In the genomic region with DNA sequence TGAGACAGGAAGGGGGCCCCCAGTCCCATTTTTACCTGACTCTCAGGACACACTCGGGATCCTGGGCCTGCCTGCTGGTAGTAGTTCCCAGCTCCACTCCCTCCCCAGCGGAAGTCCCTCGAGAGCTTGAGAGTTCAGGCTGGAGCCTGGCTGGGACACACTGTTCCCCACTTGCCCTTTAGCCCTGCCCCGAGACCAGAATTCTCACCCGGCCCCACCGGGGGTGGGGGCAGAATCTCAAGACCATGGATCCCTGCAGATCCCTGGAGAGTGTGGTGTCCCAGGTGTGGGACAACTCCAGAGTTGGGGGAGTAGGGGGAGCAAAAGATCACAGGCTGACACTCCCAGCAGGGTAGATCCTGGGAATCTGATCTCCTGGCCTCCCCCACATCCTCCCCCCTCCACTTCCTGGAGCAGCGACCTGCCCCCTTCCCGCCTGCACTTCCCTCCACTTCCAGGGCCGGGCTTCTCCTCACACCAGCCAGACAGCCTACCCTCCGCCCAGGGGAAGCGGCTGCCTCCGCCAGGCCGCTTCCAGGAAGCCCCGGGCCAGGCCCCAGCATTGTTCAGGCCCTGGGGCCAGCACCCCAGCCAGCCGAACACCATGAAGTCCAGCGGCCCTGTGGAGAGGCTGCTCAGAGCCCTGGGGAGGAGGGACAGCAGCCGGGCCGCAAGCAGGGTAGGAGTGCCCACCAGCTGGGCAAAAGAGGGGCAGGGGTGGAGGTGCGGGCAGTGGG, we compare ENCODE assay signal across 1 cellular context.
TF ChIP-seq lines count a peak whose summit lies in the region.

A gene with protein sequence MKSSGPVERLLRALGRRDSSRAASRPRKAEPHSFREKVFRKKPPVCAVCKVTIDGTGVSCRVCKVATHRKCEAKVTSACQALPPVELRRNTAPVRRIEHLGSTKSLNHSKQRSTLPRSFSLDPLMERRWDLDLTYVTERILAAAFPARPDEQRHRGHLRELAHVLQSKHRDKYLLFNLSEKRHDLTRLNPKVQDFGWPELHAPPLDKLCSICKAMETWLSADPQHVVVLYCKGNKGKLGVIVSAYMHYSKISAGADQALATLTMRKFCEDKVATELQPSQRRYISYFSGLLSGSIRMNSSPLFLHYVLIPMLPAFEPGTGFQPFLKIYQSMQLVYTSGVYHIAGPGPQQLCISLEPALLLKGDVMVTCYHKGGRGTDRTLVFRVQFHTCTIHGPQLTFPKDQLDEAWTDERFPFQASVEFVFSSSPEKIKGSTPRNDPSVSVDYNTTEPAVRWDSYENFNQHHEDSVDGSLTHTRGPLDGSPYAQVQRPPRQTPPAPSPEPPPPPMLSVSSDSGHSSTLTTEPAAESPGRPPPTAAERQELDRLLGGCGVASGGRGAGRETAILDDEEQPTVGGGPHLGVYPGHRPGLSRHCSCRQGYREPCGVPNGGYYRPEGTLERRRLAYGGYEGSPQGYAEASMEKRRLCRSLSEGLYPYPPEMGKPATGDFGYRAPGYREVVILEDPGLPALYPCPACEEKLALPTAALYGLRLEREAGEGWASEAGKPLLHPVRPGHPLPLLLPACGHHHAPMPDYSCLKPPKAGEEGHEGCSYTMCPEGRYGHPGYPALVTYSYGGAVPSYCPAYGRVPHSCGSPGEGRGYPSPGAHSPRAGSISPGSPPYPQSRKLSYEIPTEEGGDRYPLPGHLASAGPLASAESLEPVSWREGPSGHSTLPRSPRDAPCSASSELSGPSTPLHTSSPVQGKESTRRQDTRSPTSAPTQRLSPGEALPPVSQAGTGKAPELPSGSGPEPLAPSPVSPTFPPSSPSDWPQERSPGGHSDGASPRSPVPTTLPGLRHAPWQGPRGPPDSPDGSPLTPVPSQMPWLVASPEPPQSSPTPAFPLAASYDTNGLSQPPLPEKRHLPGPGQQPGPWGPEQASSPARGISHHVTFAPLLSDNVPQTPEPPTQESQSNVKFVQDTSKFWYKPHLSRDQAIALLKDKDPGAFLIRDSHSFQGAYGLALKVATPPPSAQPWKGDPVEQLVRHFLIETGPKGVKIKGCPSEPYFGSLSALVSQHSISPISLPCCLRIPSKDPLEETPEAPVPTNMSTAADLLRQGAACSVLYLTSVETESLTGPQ (N-terminal part only) (plus strand): TSS at position 484 of the 737 bp plus-strand sequence. CDS start 121 bp downstream, at position 605.

TF ChIP-seq in HEK293, 187 proteins besides CTCF, POLR2A, EP300 and RAD21 (continued from another document and continues in another):
- TF ChIP-seq, protein P1, sequence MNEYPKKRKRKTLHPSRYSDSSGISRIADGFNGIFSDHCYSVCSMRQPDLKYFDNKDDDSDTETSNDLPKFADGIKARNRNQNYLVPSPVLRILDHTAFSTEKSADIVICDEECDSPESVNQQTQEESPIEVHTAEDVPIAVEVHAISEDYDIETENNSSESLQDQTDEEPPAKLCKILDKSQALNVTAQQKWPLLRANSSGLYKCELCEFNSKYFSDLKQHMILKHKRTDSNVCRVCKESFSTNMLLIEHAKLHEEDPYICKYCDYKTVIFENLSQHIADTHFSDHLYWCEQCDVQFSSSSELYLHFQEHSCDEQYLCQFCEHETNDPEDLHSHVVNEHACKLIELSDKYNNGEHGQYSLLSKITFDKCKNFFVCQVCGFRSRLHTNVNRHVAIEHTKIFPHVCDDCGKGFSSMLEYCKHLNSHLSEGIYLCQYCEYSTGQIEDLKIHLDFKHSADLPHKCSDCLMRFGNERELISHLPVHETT (tag by site-specific recombination; IDR thresholded peaks at IDR 0.05): peak; percentile 57; the same call in 1 of the 2 replicates
- TF ChIP-seq GLI2 (tag by site-specific recombination; IDR thresholded peaks at IDR 0.05; ENCODE audit: borderline replicate concordance, low read depth) (no peak), ZNF677 (tag by site-specific recombination; IDR thresholded peaks at IDR 0.05) (no peak), ZNF837 (tag by site-specific recombination; IDR thresholded peaks at IDR 0.05) (no peak), ZNF311 (tag by site-specific recombination; IDR thresholded peaks at IDR 0.05; ENCODE audit: borderline replicate concordance) (no peak), YY1 (tag by site-specific recombination; IDR thresholded peaks at IDR 0.05) (no peak), ZNF133 (tag by site-specific recombination; IDR thresholded peaks at IDR 0.05) (no peak), ZNF426 (tag by site-specific recombination; IDR thresholded peaks at IDR 0.05) (no peak), ZNF114 (tag by site-specific recombination; IDR thresholded peaks at IDR 0.05) (no peak), ZNF843 (tag by site-specific recombination; IDR thresholded peaks at IDR 0.05) (no peak), ZBTB21 (tag by site-specific recombination; IDR thresholded peaks at IDR 0.05) (no peak), ZNF146 (tag by site-specific recombination; IDR thresholded peaks at IDR 0.05) (no peak), ZNF174 (tag by site-specific recombination; IDR thresholded peaks at IDR 0.05) (no peak), HOXC10 (CRISPR knock-in tag; IDR thresholded peaks at IDR 0.05) (no peak), IKZF3 (tag by site-specific recombination; IDR thresholded peaks at IDR 0.05) (0 out of 2 replicates have a peak, but pooled peaks have one; percentile 13), ZNF239 (tag by site-specific recombination; IDR thresholded peaks at IDR 0.05) (no peak), ZNF670 (tag by site-specific recombination; IDR thresholded peaks at IDR 0.05; ENCODE audit: low read depth) (no peak), ZNF324 (tag by site-specific recombination; IDR thresholded peaks at IDR 0.05) (no peak), ZNF560 (tag by site-specific recombination; IDR thresholded peaks at IDR 0.05; ENCODE audit: borderline replicate concordance) (no peak), ZNF211 (tag by site-specific recombination; IDR thresholded peaks at IDR 0.05; ENCODE audit: low read depth) (no peak), ZNF157 (tag by site-specific recombination; IDR thresholded peaks at IDR 0.05) (no peak), ZNF274 (IDR thresholded peaks at IDR 0.05; ENCODE audit: low read length) (no peak), ZNF274 (tag by site-specific recombination; IDR thresholded peaks at IDR 0.05; ENCODE audit: borderline replicate concordance) (no peak), ZNF2 (tag by site-specific recombination; IDR thresholded peaks at IDR 0.05) (peak; percentile 22; the same call in 1 of the 2 replicates), ZNF341 (tag by site-specific recombination; IDR thresholded peaks at IDR 0.05; ENCODE audit: low read depth) (peak; percentile 89), ZNF777 (tag by site-specific recombination; IDR thresholded peaks at IDR 0.05; ENCODE audit: borderline replicate concordance) (no peak), EGR2 (tag by site-specific recombination; IDR thresholded peaks at IDR 0.05; ENCODE audit: low read depth) (peak; percentile 89), ZFP41 (tag by site-specific recombination; IDR thresholded peaks at IDR 0.05; ENCODE audit: borderline replicate concordance) (no peak), ZNF16 (tag by site-specific recombination; IDR thresholded peaks at IDR 0.05; ENCODE audit: low read depth) (no peak), ZNF830 (tag by site-specific recombination; IDR thresholded peaks at IDR 0.05; ENCODE audit: low read depth) (no peak)
- TF ChIP-seq, protein P2, sequence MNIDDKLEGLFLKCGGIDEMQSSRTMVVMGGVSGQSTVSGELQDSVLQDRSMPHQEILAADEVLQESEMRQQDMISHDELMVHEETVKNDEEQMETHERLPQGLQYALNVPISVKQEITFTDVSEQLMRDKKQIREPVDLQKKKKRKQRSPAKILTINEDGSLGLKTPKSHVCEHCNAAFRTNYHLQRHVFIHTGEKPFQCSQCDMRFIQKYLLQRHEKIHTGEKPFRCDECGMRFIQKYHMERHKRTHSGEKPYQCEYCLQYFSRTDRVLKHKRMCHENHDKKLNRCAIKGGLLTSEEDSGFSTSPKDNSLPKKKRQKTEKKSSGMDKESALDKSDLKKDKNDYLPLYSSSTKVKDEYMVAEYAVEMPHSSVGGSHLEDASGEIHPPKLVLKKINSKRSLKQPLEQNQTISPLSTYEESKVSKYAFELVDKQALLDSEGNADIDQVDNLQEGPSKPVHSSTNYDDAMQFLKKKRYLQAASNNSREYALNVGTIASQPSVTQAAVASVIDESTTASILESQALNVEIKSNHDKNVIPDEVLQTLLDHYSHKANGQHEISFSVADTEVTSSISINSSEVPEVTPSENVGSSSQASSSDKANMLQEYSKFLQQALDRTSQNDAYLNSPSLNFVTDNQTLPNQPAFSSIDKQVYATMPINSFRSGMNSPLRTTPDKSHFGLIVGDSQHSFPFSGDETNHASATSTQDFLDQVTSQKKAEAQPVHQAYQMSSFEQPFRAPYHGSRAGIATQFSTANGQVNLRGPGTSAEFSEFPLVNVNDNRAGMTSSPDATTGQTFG (tag by site-specific recombination; IDR thresholded peaks at IDR 0.05; ENCODE audit: borderline replicate concordance): no peak
- TF ChIP-seq, protein P3, sequence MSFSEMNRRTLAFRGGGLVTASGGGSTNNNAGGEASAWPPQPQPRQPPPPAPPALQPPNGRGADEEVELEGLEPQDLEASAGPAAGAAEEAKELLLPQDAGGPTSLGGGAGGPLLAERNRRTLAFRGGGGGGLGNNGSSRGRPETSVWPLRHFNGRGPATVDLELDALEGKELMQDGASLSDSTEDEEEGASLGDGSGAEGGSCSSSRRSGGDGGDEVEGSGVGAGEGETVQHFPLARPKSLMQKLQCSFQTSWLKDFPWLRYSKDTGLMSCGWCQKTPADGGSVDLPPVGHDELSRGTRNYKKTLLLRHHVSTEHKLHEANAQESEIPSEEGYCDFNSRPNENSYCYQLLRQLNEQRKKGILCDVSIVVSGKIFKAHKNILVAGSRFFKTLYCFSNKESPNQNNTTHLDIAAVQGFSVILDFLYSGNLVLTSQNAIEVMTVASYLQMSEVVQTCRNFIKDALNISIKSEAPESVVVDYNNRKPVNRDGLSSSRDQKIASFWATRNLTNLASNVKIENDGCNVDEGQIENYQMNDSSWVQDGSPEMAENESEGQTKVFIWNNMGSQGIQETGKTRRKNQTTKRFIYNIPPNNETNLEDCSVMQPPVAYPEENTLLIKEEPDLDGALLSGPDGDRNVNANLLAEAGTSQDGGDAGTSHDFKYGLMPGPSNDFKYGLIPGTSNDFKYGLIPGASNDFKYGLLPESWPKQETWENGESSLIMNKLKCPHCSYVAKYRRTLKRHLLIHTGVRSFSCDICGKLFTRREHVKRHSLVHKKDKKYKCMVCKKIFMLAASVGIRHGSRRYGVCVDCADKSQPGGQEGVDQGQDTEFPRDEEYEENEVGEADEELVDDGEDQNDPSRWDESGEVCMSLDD (tag by site-specific recombination; IDR thresholded peaks at IDR 0.05): peak; percentile 75
- TF ChIP-seq, protein P4, sequence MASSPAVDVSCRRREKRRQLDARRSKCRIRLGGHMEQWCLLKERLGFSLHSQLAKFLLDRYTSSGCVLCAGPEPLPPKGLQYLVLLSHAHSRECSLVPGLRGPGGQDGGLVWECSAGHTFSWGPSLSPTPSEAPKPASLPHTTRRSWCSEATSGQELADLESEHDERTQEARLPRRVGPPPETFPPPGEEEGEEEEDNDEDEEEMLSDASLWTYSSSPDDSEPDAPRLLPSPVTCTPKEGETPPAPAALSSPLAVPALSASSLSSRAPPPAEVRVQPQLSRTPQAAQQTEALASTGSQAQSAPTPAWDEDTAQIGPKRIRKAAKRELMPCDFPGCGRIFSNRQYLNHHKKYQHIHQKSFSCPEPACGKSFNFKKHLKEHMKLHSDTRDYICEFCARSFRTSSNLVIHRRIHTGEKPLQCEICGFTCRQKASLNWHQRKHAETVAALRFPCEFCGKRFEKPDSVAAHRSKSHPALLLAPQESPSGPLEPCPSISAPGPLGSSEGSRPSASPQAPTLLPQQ (tag by site-specific recombination; IDR thresholded peaks at IDR 0.05): no peak; the same call in 1 of the 2 replicates
- TF ChIP-seq, protein P5, sequence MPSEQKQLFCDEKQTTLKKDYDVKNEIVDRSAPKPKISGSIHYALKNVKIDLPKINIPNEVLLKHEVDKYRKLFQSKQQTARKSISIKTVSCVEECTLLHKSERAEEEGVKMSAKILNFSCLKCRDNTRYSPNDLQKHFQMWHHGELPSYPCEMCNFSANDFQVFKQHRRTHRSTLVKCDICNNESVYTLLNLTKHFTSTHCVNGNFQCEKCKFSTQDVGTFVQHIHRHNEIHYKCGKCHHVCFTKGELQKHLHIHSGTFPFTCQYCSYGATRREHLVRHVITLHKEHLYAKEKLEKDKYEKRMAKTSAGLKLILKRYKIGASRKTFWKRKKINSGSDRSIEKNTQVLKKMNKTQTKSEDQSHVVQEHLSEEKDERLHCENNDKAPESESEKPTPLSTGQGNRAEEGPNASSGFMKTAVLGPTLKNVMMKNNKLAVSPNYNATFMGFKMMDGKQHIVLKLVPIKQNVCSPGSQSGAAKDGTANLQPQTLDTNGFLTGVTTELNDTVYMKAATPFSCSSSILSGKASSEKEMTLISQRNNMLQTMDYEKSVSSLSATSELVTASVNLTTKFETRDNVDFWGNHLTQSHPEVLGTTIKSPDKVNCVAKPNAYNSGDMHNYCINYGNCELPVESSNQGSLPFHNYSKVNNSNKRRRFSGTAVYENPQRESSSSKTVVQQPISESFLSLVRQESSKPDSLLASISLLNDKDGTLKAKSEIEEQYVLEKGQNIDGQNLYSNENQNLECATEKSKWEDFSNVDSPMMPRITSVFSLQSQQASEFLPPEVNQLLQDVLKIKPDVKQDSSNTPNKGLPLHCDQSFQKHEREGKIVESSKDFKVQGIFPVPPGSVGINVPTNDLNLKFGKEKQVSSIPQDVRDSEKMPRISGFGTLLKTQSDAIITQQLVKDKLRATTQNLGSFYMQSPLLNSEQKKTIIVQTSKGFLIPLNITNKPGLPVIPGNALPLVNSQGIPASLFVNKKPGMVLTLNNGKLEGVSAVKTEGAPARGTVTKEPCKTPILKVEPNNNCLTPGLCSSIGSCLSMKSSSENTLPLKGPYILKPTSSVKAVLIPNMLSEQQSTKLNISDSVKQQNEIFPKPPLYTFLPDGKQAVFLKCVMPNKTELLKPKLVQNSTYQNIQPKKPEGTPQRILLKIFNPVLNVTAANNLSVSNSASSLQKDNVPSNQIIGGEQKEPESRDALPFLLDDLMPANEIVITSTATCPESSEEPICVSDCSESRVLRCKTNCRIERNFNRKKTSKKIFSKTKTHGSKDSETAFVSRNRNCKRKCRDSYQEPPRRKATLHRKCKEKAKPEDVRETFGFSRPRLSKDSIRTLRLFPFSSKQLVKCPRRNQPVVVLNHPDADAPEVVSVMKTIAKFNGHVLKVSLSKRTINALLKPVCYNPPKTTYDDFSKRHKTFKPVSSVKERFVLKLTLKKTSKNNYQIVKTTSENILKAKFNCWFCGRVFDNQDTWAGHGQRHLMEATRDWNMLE (tag by site-specific recombination; conservative IDR thresholded peaks at IDR 0.05; ENCODE audit: low read depth): no peak
- TF ChIP-seq, protein P6, sequence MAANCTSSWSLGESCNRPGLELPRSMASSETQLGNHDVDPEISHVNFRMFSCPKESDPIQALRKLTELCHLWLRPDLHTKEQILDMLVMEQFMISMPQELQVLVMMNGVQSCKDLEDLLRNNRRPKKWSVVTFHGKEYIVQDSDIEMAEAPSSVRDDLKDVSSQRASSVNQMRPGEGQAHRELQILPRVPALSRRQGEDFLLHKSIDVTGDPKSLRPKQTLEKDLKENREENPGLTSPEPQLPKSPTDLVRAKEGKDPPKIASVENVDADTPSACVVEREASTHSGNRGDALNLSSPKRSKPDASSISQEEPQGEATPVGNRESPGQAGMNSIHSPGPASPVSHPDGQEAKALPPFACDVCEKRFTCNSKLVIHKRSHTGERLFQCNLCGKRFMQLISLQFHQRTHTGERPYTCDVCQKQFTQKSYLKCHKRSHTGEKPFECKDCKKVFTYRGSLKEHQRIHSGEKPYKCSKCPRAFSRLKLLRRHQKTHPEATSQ (tag by site-specific recombination; IDR thresholded peaks at IDR 0.05): no peak
